8 cellular contexts compared by ENCODE assay signal in the genomic region with DNA sequence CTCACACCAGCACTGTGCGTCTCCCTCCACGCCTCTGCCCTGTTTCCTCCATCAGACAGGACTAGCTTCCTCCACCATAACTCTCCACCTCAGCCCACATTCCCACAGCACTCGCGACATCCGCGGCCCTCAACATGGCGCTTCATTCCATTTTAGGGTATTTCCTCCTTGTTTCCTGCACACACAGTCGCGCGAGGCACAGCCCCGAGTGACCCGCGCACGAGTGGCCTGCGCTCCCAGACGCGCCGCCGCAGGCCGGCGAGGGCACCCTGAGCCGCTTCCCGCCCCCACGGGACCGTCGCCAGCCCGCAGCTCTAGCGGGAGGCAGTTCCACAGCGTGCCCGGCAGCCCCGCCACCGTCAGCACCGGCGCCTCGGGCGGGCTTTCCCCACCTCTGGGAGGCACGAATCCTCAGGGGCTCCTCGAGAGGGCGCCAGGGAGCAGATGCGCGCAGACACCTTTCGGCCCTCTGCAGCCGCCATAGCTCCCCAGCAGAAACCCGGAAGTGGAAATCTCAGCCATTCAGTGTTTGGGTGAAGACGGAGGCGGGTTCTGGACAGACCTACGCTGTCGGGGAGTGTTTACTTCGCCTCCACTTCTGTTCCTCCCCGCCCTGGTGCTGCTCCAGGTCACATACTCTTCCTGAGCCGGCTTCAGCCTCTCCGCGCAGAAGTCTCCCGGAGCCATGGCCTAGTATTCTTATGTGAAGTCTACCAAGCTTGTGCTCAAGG.
A peak's percentile ranks its signal among the peaks of the same experiment; 100 is the strongest.
DNase-seq lines count a peak whose midpoint lies in the region; ATAC-seq and TF ChIP-seq lines count a peak whose summit lies in the region.
"Not testable (repeated sequence)": the region's sequence is repeated elsewhere in the genome, so short reads cannot be mapped to it uniquely, and the experiment has no call there.

No MANE protein-coding gene starts in this region.

- H3K4me3 ChIP-seq in GM12864 (ENCODE audit: low read depth, low read length) = peak overlapping the region; percentile 61
- H3K4me3 ChIP-seq in GM23338 = peak overlapping the region; percentile 99
- H3K4me3 ChIP-seq in HUES6 (ENCODE audit: low read depth, low read length) = peak overlapping the region; percentile 75
- H3K4me3 ChIP-seq in iPS-18a (ENCODE audit: low read length) = peak overlapping the region; percentile 54
- H3K4me3 ChIP-seq in thoracic aorta = peak overlapping the region; percentile 76

- H3K36me3 ChIP-seq in GM23338 (ENCODE audit: insufficient read depth); HUES6 (ENCODE audit: control insufficient read depth, insufficient read depth, low read length); iPS-18a (ENCODE audit: control insufficient read depth, low read depth, low read length); thoracic aorta: not testable (repeated sequence)

- peak overlapping the region; percentile 99 for H3K4me2 ChIP-seq in GM23338

- H3K27ac ChIP-seq in GM23338 (ENCODE audit: low read depth) (peak overlapping the region; percentile 92), HUES6 (ENCODE audit: low read depth, low read length) (peak overlapping the region; percentile 37; the same call in 1 of the 2 replicates), thoracic aorta (peak overlapping the region; percentile 85 to 94)
- H3K27ac ChIP-seq in iPS-18a (ENCODE audit: low read length) = not testable (repeated sequence)

- H3K36me3 Mint-ChIP-seq in GM23338 (ENCODE audit: low read depth) = not testable (repeated sequence)
- H3K36me3 Mint-ChIP-seq in activated CD4-positive, alpha-beta T cell treated with anti-CD3 and anti-CD28 coated beads, Interleukin-2, amount 10 ng/mL, durations not matched to agents 24 days and 14 days (ENCODE audit: low read depth) = peaks cover 24% of the 10 kb centered on the region

- peak; percentile 100 for ATAC-seq in GM23338
- peak; percentile 100 for ATAC-seq in thoracic aorta (ENCODE audit: insufficient number of reproducible peaks, low FRiP score, low read depth)

- H3K27me3 Mint-ChIP-seq in GM23338 (ENCODE audit: insufficient read depth, low read depth, poor library complexity); activated CD4-positive, alpha-beta T cell treated with anti-CD3 and anti-CD28 coated beads, Interleukin-2, amount 10 ng/mL, durations not matched to agents 24 days and 14 days: not testable (repeated sequence)

- H3K9me2 ChIP-seq in GM23338 (ENCODE audit: insufficient read depth) = not testable (repeated sequence)

- H3K79me2 ChIP-seq in GM23338 (replicated peaks; ENCODE audit: insufficient read depth) = not testable (repeated sequence)

- TF ChIP-seq CTCF in GM12864 (IDR thresholded peaks at IDR 0.05; ENCODE audit: low read depth, low read length, missing control alignments) (peak; percentile 94), GM23338 (conservative IDR thresholded peaks at IDR 0.05; ENCODE audit: low read depth in 2 of 2) (peak; percentile 52 to 66), thoracic aorta (IDR thresholded peaks at IDR 0.05) (peak; percentile 85)

- peak overlapping the region; percentile 100 for H2AFZ ChIP-seq in GM23338

- intact Hi-C loops in activated CD4-positive, alpha-beta T cell treated with anti-CD3 and anti-CD28 coated beads, Interleukin-2, amount 10 ng/mL, durations not matched to agents 24 days and 14 days (cut with micrococcal nuclease) = not testable (repeated sequence)

- H3K9me3 ChIP-seq in HUES6 (ENCODE audit: control insufficient read depth, insufficient read depth, low read depth, low read length) = peaks cover 10% of the 10 kb centered on the region; the same call in 1 of the 2 replicates
- not testable (repeated sequence) for H3K9me3 ChIP-seq in iPS-18a (ENCODE audit: control insufficient read depth, low read depth, low read length); thoracic aorta

- peaks cover 32% of the 10 kb centered on the region for H3K9me3 Mint-ChIP-seq in GM23338
- not testable (repeated sequence) for H3K9me3 Mint-ChIP-seq in activated CD4-positive, alpha-beta T cell treated with anti-CD3 and anti-CD28 coated beads, Interleukin-2, amount 10 ng/mL, durations not matched to agents 24 days and 14 days

- H3K4me1 ChIP-seq in GM23338 (ENCODE audit: insufficient read depth) (peaks cover 19% of the 10 kb centered on the region; the same call in 1 of the 2 replicates), thoracic aorta (ENCODE audit: control insufficient read depth in 1 of 2, low read depth in 2 of 2) (peaks cover 22 to 39% of the 10 kb centered on the region in 2 donors)
- not testable (repeated sequence) for H3K4me1 ChIP-seq in HUES6 (ENCODE audit: control insufficient read depth, insufficient read depth, low read length); iPS-18a (ENCODE audit: control insufficient read depth, low read depth, low read length)

- H3K4me1 Mint-ChIP-seq in GM23338 = not testable (repeated sequence)
- H3K4me1 Mint-ChIP-seq in activated CD4-positive, alpha-beta T cell treated with anti-CD3 and anti-CD28 coated beads, Interleukin-2, amount 10 ng/mL, durations not matched to agents 24 days and 14 days = peaks cover 19% of the 10 kb centered on the region

- peak overlapping the region; percentile 97 for H3K27ac Mint-ChIP-seq in GM23338
- not testable (repeated sequence) for H3K27ac Mint-ChIP-seq in activated CD4-positive, alpha-beta T cell treated with anti-CD3 and anti-CD28 coated beads, Interleukin-2, amount 10 ng/mL, durations not matched to agents 24 days and 14 days

- not testable (repeated sequence) for H3K4me3 Mint-ChIP-seq in GM23338; activated CD4-positive, alpha-beta T cell treated with anti-CD3 and anti-CD28 coated beads, Interleukin-2, amount 10 ng/mL, durations not matched to agents 24 days and 14 days

- H3K9ac ChIP-seq in HUES6 (ENCODE audit: low read length) = peak overlapping the region; percentile 92
- H3K9ac ChIP-seq in iPS-18a (ENCODE audit: low read length) = peak overlapping the region; percentile 55

- peak; percentile 98 for DNase-seq in GM12864 (ENCODE audit: low read depth)
- peak; percentile 98 for DNase-seq in GM23338 (ENCODE audit: low spot score)
- DNase-seq in activated CD4-positive, alpha-beta T cell treated with anti-CD3 and anti-CD28 coated beads, Interleukin-2, amount 10 ng/mL, durations not matched to agents 24 days and 14 days = peak; percentile 100
- peak; percentile 99 for DNase-seq in cerebellar cortex (ENCODE audit: low spot score)
- DNase-seq in putamen (ENCODE audit: low spot score) = peak; percentile 100
- DNase-seq in thoracic aorta (ENCODE audit: low spot score) = peak; percentile 95

- H4K20me1 ChIP-seq in GM23338 (replicated peaks; ENCODE audit: insufficient read depth) = not testable (repeated sequence)

- H3F3A ChIP-seq in GM23338 (replicated peaks; ENCODE audit: low read depth) = not testable (repeated sequence)

- peaks cover 36% of the 10 kb centered on the region for H3K27me3 ChIP-seq in GM23338 (ENCODE audit: insufficient read depth)
- not testable (repeated sequence) for H3K27me3 ChIP-seq in HUES6 (ENCODE audit: control insufficient read depth, insufficient read depth, low read length); iPS-18a (ENCODE audit: control insufficient read depth, insufficient read depth, low read length); thoracic aorta (replicated peaks; ENCODE audit: insufficient read depth)

TF ChIP-seq in GM23338, 12 proteins besides CTCF, POLR2A, EP300 and RAD21:
- 0 out of 2 replicates have a peak, but pooled peaks have one; percentile 27 for TF ChIP-seq CREB1 (CRISPR knock-in tag; IDR thresholded peaks at IDR 0.05; ENCODE audit: low read depth)
- peak; percentile 68 for TF ChIP-seq POLR2AphosphoS5 (IDR thresholded peaks at IDR 0.05; ENCODE audit: low read depth)
